ENCODE assay signal across 23 cellular contexts in genomic region chr11:45216031-45216430, GRCh38.
DNase-seq lines count a peak whose midpoint lies in the region; ATAC-seq, FAIRE-seq and TF ChIP-seq lines count a peak whose summit lies in the region.
"Had no signal": no experiment of that assay in that cellular context is flagged by ENCODE, and none has a peak within 500 bp of the region (broad histone marks: within the 10 kb centered on the region; RNA-seq: fewer than 3 reads in every experiment).

No MANE protein-coding gene starts in this region.

- H3K27me3 ChIP-seq in ascending aorta = no peaks in the 10 kb centered on the region
- no peaks in the 10 kb centered on the region for H3K27me3 ChIP-seq in bronchial epithelial cell (ENCODE audit: control insufficient read depth, insufficient read depth, low read length)
- H3K27me3 ChIP-seq in parathyroid adenoma (ENCODE audit: control insufficient read depth, insufficient read depth, low read length) = no peaks in the 10 kb centered on the region
- no peaks in the 10 kb centered on the region for H3K27me3 ChIP-seq in gastrocnemius medialis
- no peaks in the 10 kb centered on the region for H3K27me3 ChIP-seq in spleen (replicated peaks in 1 of 7)
- H3K27me3 ChIP-seq: BE2C had no signal

- peaks cover 10 to 21% of the 10 kb centered on the region in 2 donors for H3K4me1 Mint-ChIP-seq in stimulated activated naive B cell treated with anti-CD40 and anti-IgM and Interleukin-4, amounts not matched to agents 10 μg/mL and 1 μg/mL and 100 μg/mL, for 72 hours
- H3K4me1 Mint-ChIP-seq: CD4-positive, CD25-positive, alpha-beta regulatory T cell had no signal

- H3K4me3 ChIP-seq in ascending aorta (no peak overlapping the region), bronchial epithelial cell (ENCODE audit: low read depth, low read length) (no peak overlapping the region), parathyroid adenoma (ENCODE audit: low read depth, low read length) (no peak overlapping the region), gastrocnemius medialis (no peak overlapping the region), spleen (no peak overlapping the region)

- in situ Hi-C loops in gastrocnemius medialis (cut with MboI; ENCODE audit: low sequenced_read_pairs in 4 of 4) = no loop called here

- no peak overlapping the region for H3K4me2 ChIP-seq in parathyroid adenoma (ENCODE audit: low read length)

- H3K79me2 ChIP-seq in parathyroid adenoma = no peaks in the 10 kb centered on the region

- no peak overlapping the region for H3K4me3 Mint-ChIP-seq in stimulated activated naive B cell treated with anti-CD40 and anti-IgM and Interleukin-4, amounts not matched to agents 10 μg/mL and 1 μg/mL and 100 μg/mL, for 72 hours
- H3K4me3 Mint-ChIP-seq: CD4-positive, CD25-positive, alpha-beta regulatory T cell; CD8-positive, alpha-beta memory T cell; H9; IgD-negative memory B cell had no signal

- ATAC-seq in stimulated activated naive B cell treated with anti-CD40 and anti-IgM and Interleukin-4, amounts not matched to agents 10 μg/mL and 1 μg/mL and 100 μg/mL, for 72 hours (replicated peaks) = no peak
- ATAC-seq in gastrocnemius medialis (no peak), GM19035 (IDR thresholded peaks at IDR 0.05; ENCODE audit: unreplicated experiment) (no peak)
- ATAC-seq: HepG2 had no signal

- H3K27ac ChIP-seq in ascending aorta (peak overlapping the region; percentile 60 to 64), parathyroid adenoma (no peak overlapping the region), gastrocnemius medialis (no peak overlapping the region), spleen (peak overlapping the region in 3 of 8 donors; percentile 44 to 67 (median 66))

- WGBS in spleen, 5 donors = 91 to 100% (median 96%) methylated on average over 1 of the region's 1 CpG

- H2AFZ ChIP-seq in parathyroid adenoma = peak overlapping the region; percentile 42

- H3K4me1 ChIP-seq in ascending aorta (peaks cover 4 to 16% of the 10 kb centered on the region in 2 donors), parathyroid adenoma (no peaks in the 10 kb centered on the region), gastrocnemius medialis (peaks cover 7 to 32% of the 10 kb centered on the region in 2 donors), spleen (peaks cover 0 to 11% (median under 1%) of the 10 kb centered on the region in 6 donors)
- H3K4me1 ChIP-seq: BE2C had no signal

- TF ChIP-seq CTCF in ascending aorta (IDR thresholded peaks at IDR 0.05) (no peak), bronchial epithelial cell (IDR thresholded peaks at IDR 0.05; ENCODE audit: insufficient read depth, low read length, severe bottlenecking) (no peak), parathyroid adenoma (IDR thresholded peaks at IDR 0.05) (no peak), gastrocnemius medialis (IDR thresholded peaks at IDR 0.05 in 4 of 5, conservative IDR thresholded peaks at IDR 0.05 in 1 of 5) (no peak), spleen (IDR thresholded peaks at IDR 0.05 in 8 of 11, conservative IDR thresholded peaks at IDR 0.05 in 3 of 11) (no peak)

- no peaks in the 10 kb centered on the region for H3K9me3 ChIP-seq in ascending aorta
- no peaks in the 10 kb centered on the region for H3K9me3 ChIP-seq in parathyroid adenoma (ENCODE audit: control insufficient read depth, low read length)
- H3K9me3 ChIP-seq in gastrocnemius medialis = no peaks in the 10 kb centered on the region
- no peaks in the 10 kb centered on the region for H3K9me3 ChIP-seq in spleen
- H3K9me3 ChIP-seq: BE2C had no signal

- intact Hi-C loops in ascending aorta (cut with DNase I) = no loop called here
- intact Hi-C loops in gastrocnemius medialis (cut with DNase I; ENCODE audit: low total_unique reads) = no loop called here
- intact Hi-C loops in spleen (cut with DNase I; ENCODE audit: low total_unique reads) = no loop called here

- peaks cover 26 to 36% of the 10 kb centered on the region in 2 donors for H3K36me3 Mint-ChIP-seq in stimulated activated naive B cell treated with anti-CD40 and anti-IgM and Interleukin-4, amounts not matched to agents 10 μg/mL and 1 μg/mL and 100 μg/mL, for 72 hours

- peaks cover 25 to 29% of the 10 kb centered on the region in 2 donors for H3K36me3 ChIP-seq in ascending aorta
- H3K36me3 ChIP-seq in bronchial epithelial cell (ENCODE audit: control insufficient read depth, insufficient read depth, low read length) = peaks cover 4% of the 10 kb centered on the region
- no peaks in the 10 kb centered on the region for H3K36me3 ChIP-seq in parathyroid adenoma (ENCODE audit: control insufficient read depth, insufficient read depth, low read length)
- no peaks in the 10 kb centered on the region for H3K36me3 ChIP-seq in gastrocnemius medialis
- H3K36me3 ChIP-seq in spleen = peaks cover 0 to 62% (median 19%) of the 10 kb centered on the region in 6 donors
- H3K36me3 ChIP-seq: BE2C had no signal

- peak overlapping the region; percentile 10 for H3K27ac Mint-ChIP-seq in stimulated activated naive B cell treated with anti-CD40 and anti-IgM and Interleukin-4, amounts not matched to agents 10 μg/mL and 1 μg/mL and 100 μg/mL, for 72 hours
- H3K27ac Mint-ChIP-seq: H9 had no signal

- no peaks in the 10 kb centered on the region for H3K27me3 Mint-ChIP-seq in stimulated activated naive B cell treated with anti-CD40 and anti-IgM and Interleukin-4, amounts not matched to agents 10 μg/mL and 1 μg/mL and 100 μg/mL, for 72 hours
- H3K27me3 Mint-ChIP-seq: CD4-positive, CD25-positive, alpha-beta regulatory T cell; CD8-positive, alpha-beta memory T cell; IgD-negative memory B cell had no signal

- no peak overlapping the region for H3K9ac ChIP-seq in parathyroid adenoma

- H3K9me3 Mint-ChIP-seq in stimulated activated naive B cell treated with anti-CD40 and anti-IgM and Interleukin-4, amounts not matched to agents 10 μg/mL and 1 μg/mL and 100 μg/mL, for 72 hours = no peaks in the 10 kb centered on the region
- H3K9me3 Mint-ChIP-seq: CD4-positive, CD25-positive, alpha-beta regulatory T cell; CD8-positive, alpha-beta memory T cell; H9; IgD-negative memory B cell had no signal

- TF ChIP-seq POLR2A in gastrocnemius medialis (IDR thresholded peaks at IDR 0.05) (no peak), spleen (IDR thresholded peaks at IDR 0.05) (no peak)

- DNase-seq in ascending aorta (ENCODE audit: low spot score in 2 of 2) (no peak), bronchial epithelial cell (ENCODE audit: low read depth) (no peak), gastrocnemius medialis (no peak), RKO (ENCODE audit: low spot score) (no peak), spleen (no peak)
- DNase-seq in stimulated activated naive B cell treated with anti-CD40 and anti-IgM and Interleukin-4, amounts not matched to agents 10 μg/mL and 1 μg/mL and 100 μg/mL, for 72 hours = no peak
- DNase-seq: ACHN; BE2C; C1 segment of cervical spinal cord; CD4-positive, CD25-positive, alpha-beta regulatory T cell; CD8-positive, alpha-beta memory T cell; COR-L47; DMS 273 treated with DMSO at 0.1 percent for 48 hours; DMS53; GDM1; H9 had no signal

- FAIRE-seq in bronchial epithelial cell (lab: Jason Lieb, UNC) = peak; percentile 18
- FAIRE-seq: A204.1, GM12892, H1, HepG2 had no signal

Comparison
In these comparisons a context has a peak if more than half of its experiments do, and no peak if none do; other contexts are left out.
1. H3K27ac ChIP-seq: peak in ascending aorta (2 of 2); none in parathyroid adenoma (single experiment) and gastrocnemius medialis (0 of 4).